7 cellular contexts compared by ENCODE assay signal in the genomic region with DNA sequence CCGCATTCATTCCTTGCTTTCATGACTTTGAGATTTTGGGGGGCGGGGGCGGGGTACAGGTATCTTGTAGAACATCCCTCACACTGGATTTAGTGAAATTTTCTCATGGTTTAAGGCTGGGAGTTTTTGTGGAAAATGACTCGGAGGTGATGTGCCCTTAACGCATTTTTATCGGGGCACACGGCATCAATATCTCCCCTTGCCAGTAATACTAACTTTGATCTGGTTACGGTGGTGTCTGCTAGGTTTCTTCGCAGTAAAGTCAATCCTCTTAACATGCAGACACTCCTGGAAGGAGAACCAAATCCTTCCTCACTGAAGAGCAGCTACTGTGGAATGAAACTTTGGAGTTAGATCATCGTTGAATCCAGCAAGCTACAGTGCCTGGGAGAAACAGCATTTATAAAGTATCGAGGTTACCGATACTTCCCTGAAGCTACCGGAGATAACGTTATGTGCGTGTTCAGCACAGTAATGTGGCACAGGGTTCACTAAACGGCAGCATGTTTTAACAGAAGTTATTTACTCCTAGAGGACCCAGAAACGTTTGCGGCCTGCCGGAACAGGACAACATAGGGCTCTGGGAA. TPM values are rescaled to one million over a fixed set of nuclear protein-coding genes. Genes with fewer than 3 reads are reported as not detected.
DNase-seq lines count a peak whose midpoint lies in the region; ATAC-seq and TF ChIP-seq lines count a peak whose summit lies in the region.

No MANE protein-coding gene starts in this region.

- H3K4me3 Mint-ChIP-seq in activated T-helper 17 cell treated with anti-CD3 and anti-CD28 coated beads, Interleukin-2, amount 50 U/mL, for 72 hours, result peak overlapping the region; percentile 99

- peaks cover 13 to 48% (median 35%) of the 10 kb centered on the region in 4 donors for H3K4me1 ChIP-seq in stomach

- 16 to 27% (median 21%) methylated on average over 19 of the region's 19 CpGs for WGBS in stomach, 5 donors

- TF ChIP-seq CTCF in stomach (IDR thresholded peaks at IDR 0.05), result no peak

- DNase-seq in stomach (no peak), HT-29 (ENCODE audit: low spot score) (no peak), C1 segment of cervical spinal cord (lab: John Stamatoyannopoulos, UW) (no peak), ACHN (no peak)

- intact Hi-C loops in stomach (cut with DNase I; ENCODE audit: low total_unique reads), result no loop called here

- H3K9me3 ChIP-seq in iPS-18c (ENCODE audit: control insufficient read depth, insufficient read depth, low read length), result no peaks in the 10 kb centered on the region
- no peaks in the 10 kb centered on the region for H3K9me3 ChIP-seq in stomach

- no peaks in the 10 kb centered on the region for H3K9me3 Mint-ChIP-seq in activated T-helper 17 cell treated with anti-CD3 and anti-CD28 coated beads, Interleukin-2, amount 50 U/mL, for 72 hours

- H3K27ac ChIP-seq in stomach, result peak overlapping the region; percentile 88 to 96 (median 95)

- no peak for TF ChIP-seq EP300 in stomach (IDR thresholded peaks at IDR 0.05)

- no peaks in the 10 kb centered on the region for H3K27me3 Mint-ChIP-seq in activated T-helper 17 cell treated with anti-CD3 and anti-CD28 coated beads, Interleukin-2, amount 50 U/mL, for 72 hours

- peaks cover 0 to 33% (median 23%) of the 10 kb centered on the region in 4 donors for H3K36me3 ChIP-seq in stomach

- H3K27ac Mint-ChIP-seq in activated T-helper 17 cell treated with anti-CD3 and anti-CD28 coated beads, Interleukin-2, amount 50 U/mL, for 72 hours, result peak overlapping the region; percentile 97

- no peaks in the 10 kb centered on the region for H3K27me3 ChIP-seq in stomach

- peak overlapping the region; percentile 82 for H3K4me3 ChIP-seq in iPS-18c (ENCODE audit: insufficient read depth, low read depth, low read length)
- H3K4me3 ChIP-seq in stomach, result peak overlapping the region; percentile 71 to 79 (median 76)

- in situ Hi-C loops in ACHN (cut with HindIII; ENCODE audit: low pct_ligation_motif_present, low pct_unique_long_range_greater_than_20kb, low sequenced_read_pairs), result no loop called here

- H3K36me3 Mint-ChIP-seq in activated T-helper 17 cell treated with anti-CD3 and anti-CD28 coated beads, Interleukin-2, amount 50 U/mL, for 72 hours (ENCODE audit: low read depth), result peaks cover 43% of the 10 kb centered on the region

- peak; percentile 7 for ATAC-seq in HG03139 (IDR thresholded peaks at IDR 0.05; ENCODE audit: unreplicated experiment)
- peak; percentile 23 for ATAC-seq in activated T-helper 17 cell treated with anti-CD3 and anti-CD28 coated beads, Interleukin-2, amount 50 U/mL, for 72 hours (replicated peaks)

- TF ChIP-seq POLR2A in stomach (IDR thresholded peaks at IDR 0.05), result no peak

- H3K4me1 Mint-ChIP-seq in activated T-helper 17 cell treated with anti-CD3 and anti-CD28 coated beads, Interleukin-2, amount 50 U/mL, for 72 hours, result peaks cover 33% of the 10 kb centered on the region

RNA-seq across cellular contexts. Expression of a gene that starts 1.2 kb away (rescaled TPM):
- 10 to 100 TPM; 72.0 to 85.0 TPM for total RNA-seq in activated T-helper 17 cell treated with anti-CD3 and anti-CD28 coated beads, Interleukin-2, amount 50 U/mL, for 72 hours
- 100 to 1,000 TPM in 2 of 5 donors, 10 to 100 TPM in 3; 17.3 to 171 (median 98.0) TPM for total RNA-seq in stomach
- 100 to 1,000 TPM; 208 to 224 (median 220) TPM for polyA plus RNA-seq in stomach
- total RNA-seq in HT-29 (2014; rRNA removed; shearing (Covaris generic)), result 392 and 436 TPM in 2 replicates

RNA-seq across cellular contexts. Expression of a gene that starts 43.5 kb away (rescaled TPM):
- total RNA-seq in activated T-helper 17 cell treated with anti-CD3 and anti-CD28 coated beads, Interleukin-2, amount 50 U/mL, for 72 hours, result 1 to 10 TPM; 4.5 to 4.6 TPM
- total RNA-seq in stomach, result 10 to 100 TPM; 11.7 to 85.7 (median 29.7) TPM
- 10 to 100 TPM; 63.2 to 98.4 (median 68.7) TPM for polyA plus RNA-seq in stomach
- total RNA-seq in HT-29 (2014; rRNA removed; shearing (Covaris generic)), result 9.3 and 12.6 TPM in 2 replicates
